ENCODE assay signal across 2 cellular contexts in the genomic region with DNA sequence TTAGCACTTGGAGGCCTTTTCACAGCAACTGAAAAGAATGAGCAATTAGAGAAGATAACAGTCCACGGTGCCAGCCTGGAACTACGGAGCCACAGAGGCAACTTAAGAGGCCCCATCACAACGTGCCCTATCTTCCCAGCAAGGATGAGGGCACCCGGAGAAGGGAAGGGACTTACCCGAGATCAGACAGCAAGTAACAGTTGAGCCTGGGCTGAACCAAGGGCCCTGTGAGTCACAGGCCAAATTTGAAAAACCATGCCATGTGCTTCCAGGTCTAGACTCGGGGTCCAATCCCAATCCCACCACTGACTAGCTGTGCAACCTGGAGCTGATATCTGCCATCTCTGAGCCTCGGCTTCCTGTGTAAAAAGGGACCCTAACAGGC.
TF ChIP-seq lines count a peak whose summit lies in the region.

No MANE protein-coding gene starts in this region.

TF ChIP-seq in liver, 16 proteins besides CTCF, POLR2A, EP300 and RAD21:
- no peak for TF ChIP-seq EGR1 (IDR thresholded peaks at IDR 0.05; ENCODE audit: low read depth in 2 of 2)

TF ChIP-seq in HepG2, 621 proteins besides CTCF, POLR2A, EP300 and RAD21:
- no peak for TF ChIP-seq ZNF644 (CRISPR knock-in tag; IDR thresholded peaks at IDR 0.05; ENCODE audit: low read depth)
